ENCODE assay signal across 10 cellular contexts in the genomic region with DNA sequence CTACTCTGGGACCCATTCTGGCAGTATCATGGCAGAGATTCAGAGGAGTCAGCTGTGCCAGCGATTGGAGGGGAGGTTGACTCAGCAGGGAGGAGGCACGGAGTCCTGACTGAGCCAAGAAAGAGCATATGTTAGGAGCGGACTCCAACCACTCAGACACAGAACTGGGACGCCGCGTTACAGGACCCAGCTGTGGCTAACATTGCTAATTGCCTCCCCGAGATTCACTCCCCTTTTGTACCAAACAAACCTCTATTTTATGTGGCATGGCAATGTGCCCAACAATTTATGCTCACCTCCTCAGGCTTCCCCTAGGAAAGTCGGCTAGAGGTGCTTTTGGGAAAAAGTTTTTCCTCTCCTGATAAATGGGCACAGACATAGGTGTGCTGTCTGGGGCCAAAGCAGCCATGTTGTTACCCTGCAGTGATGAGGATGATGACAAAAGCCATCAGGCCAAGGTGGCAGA. TPM values are rescaled to one million over a fixed set of nuclear protein-coding genes. Genes with fewer than 3 reads are reported as not detected.
DNase-seq lines count a peak whose midpoint lies in the region; TF ChIP-seq lines count a peak whose summit lies in the region.
"Had no signal": no experiment of that assay in that cellular context is flagged by ENCODE, and none has a peak within 500 bp of the region (broad histone marks: within the 10 kb centered on the region; RNA-seq: fewer than 3 reads in every experiment).

No MANE protein-coding gene starts in this region.

- WGBS in esophagus squamous epithelium, 2 donors = 49 to 51% methylated on average over 7 to 8 of the region's 8 CpGs
- 0 to 8% (median 4%) methylated on average over 8 of the region's 8 CpGs for WGBS in ovary, 3 donors
- WGBS in endodermal cell (ENCODE audit: insufficient coverage in 1 of 2, insufficient read length in 1 of 2), 2 experiments = 83 to 90% methylated on average over 5 to 8 of the region's 8 CpGs

- H3K36me3 Mint-ChIP-seq in activated CD4-positive, alpha-beta memory T cell treated with anti-CD3 and anti-CD28 coated beads, Interleukin-2, amount 10 ng/mL, durations not matched to agents 7 days and 5 days (ENCODE audit: low read depth) = no peaks in the 10 kb centered on the region
- no peaks in the 10 kb centered on the region for H3K36me3 Mint-ChIP-seq in CD4-positive, alpha-beta memory T cell
- H3K36me3 Mint-ChIP-seq in endodermal cell (ENCODE audit: low read depth) = no peaks in the 10 kb centered on the region

- no peaks in the 10 kb centered on the region for H3K4me1 Mint-ChIP-seq in activated CD4-positive, alpha-beta memory T cell treated with anti-CD3 and anti-CD28 coated beads, Interleukin-2, amount 10 ng/mL, durations not matched to agents 7 days and 5 days
- no peaks in the 10 kb centered on the region for H3K4me1 Mint-ChIP-seq in CD4-positive, alpha-beta memory T cell
- no peaks in the 10 kb centered on the region for H3K4me1 Mint-ChIP-seq in endodermal cell

- CTCF ChIA-PET in activated CD4-positive, alpha-beta memory T cell treated with anti-CD3 and anti-CD28 coated beads, Interleukin-2, amount 10 ng/mL, durations not matched to agents 7 days and 5 days (lab: Charles Lee) = interaction anchor here (0.6 to 1.0 kb wide), 2 partner anchors 75 to 82 kb away, joined by 3 to 4 read pairs; no protein-coding TSS in a partner anchor
- CTCF ChIA-PET in CD4-positive, alpha-beta memory T cell (lab: Charles Lee; ENCODE audit: partially characterized antibody) = interaction anchor here (0.5 to 2.0 kb wide), 2 partner anchors 11 to 38 kb away, joined by 3 to 7 read pairs; no protein-coding TSS in a partner anchor

- no peak overlapping the region for H3K4me3 ChIP-seq in esophagus squamous epithelium
- no peak overlapping the region for H3K4me3 ChIP-seq in ovary
- no peak overlapping the region for H3K4me3 ChIP-seq in CD4-positive, alpha-beta memory T cell (ENCODE audit: low read length in 2 of 2)
- no peak overlapping the region for H3K4me3 ChIP-seq in endodermal cell (ENCODE audit: low read length)

- no peak overlapping the region for H3K9ac ChIP-seq in endodermal cell (ENCODE audit: extremely low read depth, low read length, poor library complexity, severe bottlenecking)

- DNase-seq in COR-L47 (lab: John Stamatoyannopoulos, UW) (peak; percentile 49), NCI-H446 treated with DMSO at 0.1 percent for 48 hours (lab: John Stamatoyannopoulos, UW) (peak; percentile 92), esophagus squamous epithelium (lab: John Stamatoyannopoulos, UW) (no peak), ovary (peak; percentile 37 to 67 (median 49)), NCI-H1417 treated with DMSO at 0.1 percent for 48 hours (lab: John Stamatoyannopoulos, UW) (no peak), endodermal cell (no peak)
- DNase-seq in activated CD4-positive, alpha-beta memory T cell treated with anti-CD3 and anti-CD28 coated beads, Interleukin-2, amount 10 ng/mL, durations not matched to agents 7 days and 5 days = no peak
- DNase-seq in CD4-positive, alpha-beta memory T cell = no peak
- DNase-seq: activated T-cell treated with anti-CD3 and anti-CD28 coated beads, Interleukin-2, amount 50 U/mL, for 72 hours; OCI-M1 had no signal

- H3K27ac ChIP-seq in esophagus squamous epithelium (peak overlapping the region; percentile 6 to 68 (median 44)), ovary (no peak overlapping the region), endodermal cell (ENCODE audit: low read depth, low read length) (no peak overlapping the region)
- no peak overlapping the region for H3K27ac ChIP-seq in CD4-positive, alpha-beta memory T cell (ENCODE audit: low read depth, low read length)

- POLR2A ChIA-PET in activated CD4-positive, alpha-beta memory T cell treated with anti-CD3 and anti-CD28 coated beads, Interleukin-2, amount 10 ng/mL, durations not matched to agents 7 days and 5 days (lab: Charles Lee) = no interaction called here
- POLR2A ChIA-PET in CD4-positive, alpha-beta memory T cell (lab: Charles Lee; ENCODE audit: partially characterized antibody) = no interaction called here

- H3K4me1 ChIP-seq in esophagus squamous epithelium (peaks cover 4 to 20% (median 8%) of the 10 kb centered on the region in 3 donors), ovary (ENCODE audit: insufficient read depth) (peaks cover 6% of the 10 kb centered on the region), endodermal cell (ENCODE audit: control insufficient read depth, insufficient read depth, low read length) (no peaks in the 10 kb centered on the region)
- H3K4me1 ChIP-seq in CD4-positive, alpha-beta memory T cell (ENCODE audit: insufficient read depth, low read length) = no peaks in the 10 kb centered on the region

- intact Hi-C loops in esophagus squamous epithelium (cut with DNase I) (no loop called here), ovary (cut with DNase I) (loop anchor here in 1 of 4 donors (2.0 kb wide), 1 partner anchor 19 kb away; no protein-coding TSS in a partner anchor)
- intact Hi-C loops in CD4-positive, alpha-beta memory T cell (cut with micrococcal nuclease) = no loop called here

- H3K27me3 Mint-ChIP-seq in activated CD4-positive, alpha-beta memory T cell treated with anti-CD3 and anti-CD28 coated beads, Interleukin-2, amount 10 ng/mL, durations not matched to agents 7 days and 5 days = no peaks in the 10 kb centered on the region
- no peaks in the 10 kb centered on the region for H3K27me3 Mint-ChIP-seq in CD4-positive, alpha-beta memory T cell
- H3K27me3 Mint-ChIP-seq in endodermal cell (ENCODE audit: insufficient read depth) = no peaks in the 10 kb centered on the region

- no peak overlapping the region for H3K27ac Mint-ChIP-seq in activated CD4-positive, alpha-beta memory T cell treated with anti-CD3 and anti-CD28 coated beads, Interleukin-2, amount 10 ng/mL, durations not matched to agents 7 days and 5 days
- peak overlapping the region in 1 of 7 donors; percentile 24 for H3K27ac Mint-ChIP-seq in CD4-positive, alpha-beta memory T cell
- no peak overlapping the region for H3K27ac Mint-ChIP-seq in endodermal cell
- H3K27ac Mint-ChIP-seq: activated T-cell treated with anti-CD3 and anti-CD28 coated beads, Interleukin-2, amount 50 U/mL, for 72 hours had no signal

- no peaks in the 10 kb centered on the region for H3K36me3 ChIP-seq in esophagus squamous epithelium
- H3K36me3 ChIP-seq in ovary = no peaks in the 10 kb centered on the region
- no peaks in the 10 kb centered on the region for H3K36me3 ChIP-seq in CD4-positive, alpha-beta memory T cell (ENCODE audit: insufficient read depth, low read length)
- H3K36me3 ChIP-seq in endodermal cell (ENCODE audit: control insufficient read depth, insufficient read depth, low read length) = no peaks in the 10 kb centered on the region

- TF ChIP-seq CTCF in esophagus squamous epithelium (IDR thresholded peaks at IDR 0.05) = no peak
- no peak for TF ChIP-seq CTCF in ovary (IDR thresholded peaks at IDR 0.05)
- TF ChIP-seq CTCF in endodermal cell (conservative IDR thresholded peaks at IDR 0.05) = no peak

- H3K27me3 ChIP-seq in esophagus squamous epithelium = no peaks in the 10 kb centered on the region
- no peaks in the 10 kb centered on the region for H3K27me3 ChIP-seq in ovary
- no peaks in the 10 kb centered on the region for H3K27me3 ChIP-seq in CD4-positive, alpha-beta memory T cell (ENCODE audit: insufficient read depth, low read length)
- H3K27me3 ChIP-seq in endodermal cell (ENCODE audit: control insufficient read depth, insufficient read depth, low read length, poor library complexity, severe bottlenecking) = no peaks in the 10 kb centered on the region

- H3K9me3 ChIP-seq in esophagus squamous epithelium = no peaks in the 10 kb centered on the region
- H3K9me3 ChIP-seq in ovary = no peaks in the 10 kb centered on the region
- no peaks in the 10 kb centered on the region for H3K9me3 ChIP-seq in CD4-positive, alpha-beta memory T cell (ENCODE audit: control insufficient read depth in 1 of 2, low read length in 2 of 2)
- no peaks in the 10 kb centered on the region for H3K9me3 ChIP-seq in endodermal cell (ENCODE audit: control insufficient read depth, low read length)

- no peaks in the 10 kb centered on the region for H3K9me3 Mint-ChIP-seq in activated CD4-positive, alpha-beta memory T cell treated with anti-CD3 and anti-CD28 coated beads, Interleukin-2, amount 10 ng/mL, durations not matched to agents 7 days and 5 days
- no peaks in the 10 kb centered on the region for H3K9me3 Mint-ChIP-seq in CD4-positive, alpha-beta memory T cell
- H3K9me3 Mint-ChIP-seq in endodermal cell = no peaks in the 10 kb centered on the region
- H3K9me3 Mint-ChIP-seq: activated T-cell treated with anti-CD3 and anti-CD28 coated beads, Interleukin-2, amount 50 U/mL, for 72 hours had no signal

- H3K4me3 Mint-ChIP-seq in activated CD4-positive, alpha-beta memory T cell treated with anti-CD3 and anti-CD28 coated beads, Interleukin-2, amount 10 ng/mL, durations not matched to agents 7 days and 5 days = no peak overlapping the region
- H3K4me3 Mint-ChIP-seq in CD4-positive, alpha-beta memory T cell = no peak overlapping the region
- no peak overlapping the region for H3K4me3 Mint-ChIP-seq in endodermal cell
- H3K4me3 Mint-ChIP-seq: activated T-cell treated with anti-CD3 and anti-CD28 coated beads, Interleukin-2, amount 50 U/mL, for 72 hours had no signal

- TF ChIP-seq POLR2A in esophagus squamous epithelium (IDR thresholded peaks at IDR 0.05) (no peak), ovary (IDR thresholded peaks at IDR 0.05) (no peak)

- no peak for TF ChIP-seq EP300 in ovary (IDR thresholded peaks at IDR 0.05)

RNA-seq across cellular contexts. Expression of a gene that starts 15.2 kb away (rescaled TPM):
- total RNA-seq in esophagus squamous epithelium (100 to 1,000 TPM in 3 of 4 donors, 10 to 100 TPM in 1; 78.7 to 147 (median 118) TPM), ovary (10 to 100 TPM; 30.4 to 71.5 (median 42.3) TPM), endodermal cell (10 to 100 TPM; 56.5 to 65.1 TPM)
- 10 to 100 TPM; 16.2 to 35.7 TPM for polyA plus RNA-seq in ovary
- 10 to 100 TPM; 65.3 to 73.4 TPM for total RNA-seq in activated CD4-positive, alpha-beta memory T cell treated with anti-CD3 and anti-CD28 coated beads, Interleukin-2, amount 10 ng/mL, durations not matched to agents 7 days and 5 days
- total RNA-seq in CD4-positive, alpha-beta memory T cell = 10 to 100 TPM; 63.5 to 65.7 TPM
- 10 to 100 TPM in 1 of 2 donors, 1 to 10 TPM in 1; 5.9 to 34.7 TPM for polyA plus RNA-seq in CD4-positive, alpha-beta memory T cell
- 33.3 TPM for polyA plus RNA-seq in endodermal cell (2013, experiment 1 of 2)
- 35.1 TPM for polyA plus RNA-seq in endodermal cell (2013, experiment 2 of 2)

Comparison
In these comparisons a context has a peak if more than half of its experiments do, and no peak if none do; other contexts are left out.
1. DNase-seq: peak in COR-L47 (single experiment), NCI-H446 treated with DMSO at 0.1 percent for 48 hours (single experiment) and ovary (5 of 5); none in esophagus squamous epithelium (single experiment), activated CD4-positive, alpha-beta memory T cell treated with anti-CD3 and anti-CD28 coated beads, Interleukin-2, amount 10 ng/mL, durations not matched to agents 7 days and 5 days (single experiment), NCI-H1417 treated with DMSO at 0.1 percent for 48 hours (single experiment), CD4-positive, alpha-beta memory T cell (0 of 5) and endodermal cell (single experiment).
2. H3K27ac ChIP-seq: peak in esophagus squamous epithelium (4 of 4); none in ovary (0 of 2), CD4-positive, alpha-beta memory T cell (single experiment) and endodermal cell (single experiment).